8 cellular contexts compared by ENCODE assay signal in genomic region chr10:62384057-62384446, GRCh38. TPM values are rescaled to one million over a fixed set of nuclear protein-coding genes. Genes with fewer than 3 reads are reported as not detected.
DNase-seq lines count a peak whose midpoint lies in the region; ATAC-seq and TF ChIP-seq lines count a peak whose summit lies in the region.

No MANE protein-coding gene starts in this region.

- H3K27ac ChIP-seq in esophagus squamous epithelium = no peak overlapping the region

- peak; percentile 57 for DNase-seq in stimulated activated naive CD4-positive, alpha-beta T cell treated with Interleukin-2 at 50 U/mL for 16 hours (lab: John Stamatoyannopoulos, UW)
- no peak for DNase-seq in stimulated activated naive CD4-positive, alpha-beta T cell (lab: John Stamatoyannopoulos, UW)
- peak; percentile 35 for DNase-seq in activated CD4-positive, CD25-positive, alpha-beta regulatory T cell treated with anti-CD3 and anti-CD28 coated beads, Interleukin-2, amount 50 U/mL, for 72 hours
- DNase-seq in glomerular visceral epithelial cell (ENCODE audit: extremely low spot score) = peak; percentile 54
- DNase-seq in NCI-H1694 treated with DMSO at 0.1 percent for 48 hours (lab: John Stamatoyannopoulos, UW) = no peak
- no peak for DNase-seq in esophagus squamous epithelium (lab: John Stamatoyannopoulos, UW)

- TF ChIP-seq POLR2A in esophagus squamous epithelium (IDR thresholded peaks at IDR 0.05) = no peak

- no peaks in the 10 kb centered on the region for H3K4me1 ChIP-seq in esophagus squamous epithelium

- H3K9me3 ChIP-seq in esophagus squamous epithelium = no peaks in the 10 kb centered on the region

- H3K4me3 ChIP-seq in esophagus squamous epithelium = no peak overlapping the region

- no peak for TF ChIP-seq CTCF in esophagus squamous epithelium (IDR thresholded peaks at IDR 0.05)

- WGBS in esophagus squamous epithelium, 2 donors = 67 to 76% methylated on average over 5 of the region's 5 CpGs

- no peak for ATAC-seq in GM18907 (IDR thresholded peaks at IDR 0.05; ENCODE audit: unreplicated experiment)
- no peak for ATAC-seq in GM19455 (IDR thresholded peaks at IDR 0.05; ENCODE audit: unreplicated experiment)

- H3K27me3 ChIP-seq in esophagus squamous epithelium = no peaks in the 10 kb centered on the region

- intact Hi-C loops in esophagus squamous epithelium (cut with DNase I) = no loop called here

- no peaks in the 10 kb centered on the region for H3K36me3 ChIP-seq in esophagus squamous epithelium

RNA-seq across cellular contexts. Expression of gene ZNF365, which starts 9.9 kb away (rescaled TPM):
- total RNA-seq in esophagus squamous epithelium = 1 to 10 TPM in 3 of 4 donors, under 1 TPM in 1; 0.56 to 4.7 (median 1.2) TPM

Comparison
In these comparisons a context has a peak if more than half of its experiments do, and no peak if none do; other contexts are left out.
1. DNase-seq: peak in stimulated activated naive CD4-positive, alpha-beta T cell treated with Interleukin-2 at 50 U/mL for 16 hours (single experiment), activated CD4-positive, CD25-positive, alpha-beta regulatory T cell treated with anti-CD3 and anti-CD28 coated beads, Interleukin-2, amount 50 U/mL, for 72 hours (single experiment) and glomerular visceral epithelial cell (single experiment); none in stimulated activated naive CD4-positive, alpha-beta T cell (0 of 6), NCI-H1694 treated with DMSO at 0.1 percent for 48 hours (single experiment) and esophagus squamous epithelium (single experiment).